In genomic region chr6:31053187-31053586, GRCh38 we compare ENCODE assay signal across 14 cellular contexts. TPM values are rescaled to one million over a fixed set of nuclear protein-coding genes. Genes with fewer than 3 reads are reported as not detected.
DNase-seq lines count a peak whose midpoint lies in the region; ATAC-seq, FAIRE-seq and TF ChIP-seq lines count a peak whose summit lies in the region.
"Not testable (repeated sequence)": the region's sequence is repeated elsewhere in the genome, so short reads cannot be mapped to it uniquely, and the experiment has no call there.
"Had no signal": no experiment of that assay in that cellular context is flagged by ENCODE, and none has a peak within 500 bp of the region (broad histone marks: within the 10 kb centered on the region; RNA-seq: fewer than 3 reads in every experiment).

No MANE protein-coding gene starts in this region.

- not testable (repeated sequence) for H4K20me1 ChIP-seq in BLaER1 treated with 17β-estradiol and CSF1 and Interleukin-3, amounts not matched to agents 10 nM and 100 nM

- peaks cover 26% of the 10 kb centered on the region for H3K27me3 Mint-ChIP-seq in IgD-negative memory B cell
- H3K27me3 Mint-ChIP-seq in WTC11 (ENCODE audit: low read depth); brain; nephron (ENCODE audit: low read depth): not testable (repeated sequence)
- H3K27me3 Mint-ChIP-seq in stimulated activated naive B cell treated with anti-CD40 and anti-IgM and Interleukin-4, amounts not matched to agents 10 μg/mL and 1 μg/mL and 100 μg/mL, for 72 hours: peaks cover 34 to 49% of the 10 kb centered on the region in 2 donors

- peak; percentile 53 for DNase-seq in GM10266 (ENCODE audit: extremely low spot score)
- DNase-seq in GM12892 (ENCODE audit: insufficient read length); WTC11 (ENCODE audit: low spot score); stimulated activated naive B cell treated with anti-CD40 and anti-IgM and Interleukin-4, amounts not matched to agents 10 μg/mL and 1 μg/mL and 100 μg/mL, for 72 hours: not testable (repeated sequence)

- not testable (repeated sequence) for H3K9me3 Mint-ChIP-seq in IgD-negative memory B cell; WTC11; brain; nephron; stimulated activated naive B cell treated with anti-CD40 and anti-IgM and Interleukin-4, amounts not matched to agents 10 μg/mL and 1 μg/mL and 100 μg/mL, for 72 hours

- H3K9me3 ChIP-seq in BLaER1 treated with 17β-estradiol and CSF1 and Interleukin-3, amounts not matched to agents 10 nM and 100 nM (replicated peaks in 1 of 11): peaks cover 27 to 60% (median 42%) of the 10 kb centered on the region in 11 experiments

- peak; percentile 33 for FAIRE-seq in GM12892 (lab: Jason Lieb, UNC)

- TF ChIP-seq POLR2A in GM12892 (IDR thresholded peaks at IDR 0.05; ENCODE audit: low read depth, low read length): not testable (repeated sequence)

- peak overlapping the region; percentile 59 to 80 (median 72) for H3K4me2 ChIP-seq in BLaER1 treated with 17β-estradiol and CSF1 and Interleukin-3, amounts not matched to agents 10 nM and 100 nM

- not testable (repeated sequence) for TF ChIP-seq CTCF in GM10266 (IDR thresholded peaks at IDR 0.05; ENCODE audit: control insufficient read depth, insufficient read depth, low read depth, missing control alignments); WTC11 (IDR thresholded peaks at IDR 0.05); brain (conservative IDR thresholded peaks at IDR 0.05); nephron (IDR thresholded peaks at IDR 0.05; ENCODE audit: unreplicated experiment in 3 of 3)

- CTCF ChIA-PET in WTC11 (lab: Charles Lee): interaction anchor here (0.6 to 1.5 kb wide), 4 partner anchors 10 to 111 kb away, joined by 3 to 5 read pairs (median 4); no protein-coding TSS in a partner anchor

- not testable (repeated sequence) for H3K4me1 Mint-ChIP-seq in IgD-negative memory B cell; stimulated activated naive B cell treated with anti-CD40 and anti-IgM and Interleukin-4, amounts not matched to agents 10 μg/mL and 1 μg/mL and 100 μg/mL, for 72 hours
- H3K4me1 Mint-ChIP-seq in WTC11 (peaks cover 11% of the 10 kb centered on the region), brain (peaks cover 41% of the 10 kb centered on the region), nephron (peaks cover 36% of the 10 kb centered on the region)

- H3K36me3 Mint-ChIP-seq in IgD-negative memory B cell; WTC11; brain; nephron (ENCODE audit: low read depth); stimulated activated naive B cell treated with anti-CD40 and anti-IgM and Interleukin-4, amounts not matched to agents 10 μg/mL and 1 μg/mL and 100 μg/mL, for 72 hours: not testable (repeated sequence)

- POLR2A ChIA-PET in WTC11 (lab: Charles Lee): not testable (repeated sequence)

- peak overlapping the region; percentile 30 to 62 (median 47) for H3K4me3 ChIP-seq in BLaER1 treated with 17β-estradiol and CSF1 and Interleukin-3, amounts not matched to agents 10 nM and 100 nM

- H3K27ac ChIP-seq in BLaER1 treated with 17β-estradiol and CSF1 and Interleukin-3, amounts not matched to agents 10 nM and 100 nM: peak overlapping the region in 8 of 11 experiments; percentile 2 to 65 (median 45); a peak in 12 of 22 replicates

- H3K4me1 ChIP-seq in BLaER1 treated with 17β-estradiol and CSF1 and Interleukin-3, amounts not matched to agents 10 nM and 100 nM: peaks cover 14 to 26% (median 17%) of the 10 kb centered on the region in 10 experiments

- H3K9ac ChIP-seq in BLaER1 treated with 17β-estradiol and CSF1 and Interleukin-3, amounts not matched to agents 10 nM and 100 nM: peak overlapping the region in 7 of 11 experiments; percentile 15 to 68 (median 46); a peak in 9 of 22 replicates

- H3K27me3 ChIP-seq in BLaER1 treated with 17β-estradiol and CSF1 and Interleukin-3, amounts not matched to agents 10 nM and 100 nM: not testable (repeated sequence)

- ATAC-seq in WTC11: not testable (repeated sequence)
- ATAC-seq in stimulated activated naive B cell treated with anti-CD40 and anti-IgM and Interleukin-4, amounts not matched to agents 10 μg/mL and 1 μg/mL and 100 μg/mL, for 72 hours (replicated peaks): peak in 1 of 2 donors; percentile 38

- H3K27ac Mint-ChIP-seq in IgD-negative memory B cell: peak overlapping the region; percentile 6 to 65 (median 7)
- H3K27ac Mint-ChIP-seq in WTC11: peak overlapping the region; percentile 4; the same call in 1 of the 2 replicates
- peak overlapping the region; percentile 29 to 94 (median 47) for H3K27ac Mint-ChIP-seq in brain
- peak overlapping the region in 2 of 3 experiments; percentile 4 to 16 for H3K27ac Mint-ChIP-seq in nephron
- H3K27ac Mint-ChIP-seq in stimulated activated naive B cell treated with anti-CD40 and anti-IgM and Interleukin-4, amounts not matched to agents 10 μg/mL and 1 μg/mL and 100 μg/mL, for 72 hours: peak overlapping the region; percentile 7

- peaks cover 0 to 30% (median 3%) of the 10 kb centered on the region in 11 experiments; a peak in 7 of 22 replicates for H3K36me3 ChIP-seq in BLaER1 treated with 17β-estradiol and CSF1 and Interleukin-3, amounts not matched to agents 10 nM and 100 nM

- H3K4me3 Mint-ChIP-seq in IgD-negative memory B cell (peak overlapping the region; percentile 15 to 75 (median 66)), brain (peak overlapping the region in 3 of 5 experiments; percentile 6 to 65 (median 35))
- H3K4me3 Mint-ChIP-seq in WTC11, nephron: not testable (repeated sequence)
- peak overlapping the region in 1 of 2 donors; percentile 55 for H3K4me3 Mint-ChIP-seq in stimulated activated naive B cell treated with anti-CD40 and anti-IgM and Interleukin-4, amounts not matched to agents 10 μg/mL and 1 μg/mL and 100 μg/mL, for 72 hours

RNA-seq across cellular contexts. Expression of gene MUC22, which starts 42.9 kb away (rescaled TPM):
- polyA plus RNA-seq in GM12892 (2012; ENCODE audit: missing spikeins): not detected
- polyA plus RNA-seq in IgD-negative memory B cell: not detected
- total RNA-seq in WTC11 (2021): not detected in 3 replicates
- polyA plus RNA-seq in brain (ENCODE audit: insufficient read depth, low read depth, low replicate concordance): not detected
- total RNA-seq: CD4-positive, alpha-beta memory T cell; Daoy; H4; HepG2; LHCN-M2 had no signal
- polyA plus RNA-seq: CD14-positive monocyte; CD4-positive, alpha-beta memory T cell; HepG2 had no signal

RNA-seq across cellular contexts. Expression of gene C6orf15, which starts 59.2 kb away (rescaled TPM):
- not detected for polyA plus RNA-seq in GM12892 (2012; ENCODE audit: missing spikeins)
- polyA plus RNA-seq in IgD-negative memory B cell (not detected), brain (ENCODE audit: insufficient read depth, low read depth, low replicate concordance) (not detected)
- total RNA-seq in WTC11 (2021): not detected in 3 replicates
- total RNA-seq: CD4-positive, alpha-beta memory T cell; Daoy; H4; HepG2 had no signal
- polyA plus RNA-seq: CD14-positive monocyte; CD4-positive, alpha-beta memory T cell; HepG2 had no signal
